Comparison of ENCODE assay signal across 27 cellular contexts in genomic region chr16:71567931-71568330, GRCh38. TPM values are rescaled to one million over a fixed set of nuclear protein-coding genes. Genes with fewer than 3 reads are reported as not detected.
"Had no signal": no experiment of that assay in that cellular context is flagged by ENCODE, and none has a peak within 500 bp of the region (broad histone marks: within the 10 kb centered on the region; RNA-seq: fewer than 3 reads in every experiment).

No MANE protein-coding gene starts in this region.

- H3K27me3 ChIP-seq: MG63 had no signal

- H3K9ac ChIP-seq: SK-N-SH had no signal

- ATAC-seq: Panc1, PC-3 had no signal

- H3K27ac ChIP-seq: HL-60, RWPE1 had no signal

- H3K36me3 ChIP-seq: MG63 had no signal

- DNase-seq: Karpas-422, KG1, MG63, NCI-H1092, NCI-H1105 treated with DMSO at 0.1 percent for 48 hours, NCI-H1417 treated with DMSO at 0.1 percent for 48 hours, NCI-H146, NCI-H1694 treated with DMSO at 0.1 percent for 48 hours, NCI-H1930, NCI-H2081, NCI-H2171, NCI-H226, NCI-H446, NCI-H510A, NCI-H524 treated with DMSO at 0.1 percent for 48 hours, NCI-H69, NCI-H774, PC-3, SHP77, SK-N-SH, SW 1271 had no signal

- H3K4me2 ChIP-seq: SK-N-SH had no signal

- H3K4me3 ChIP-seq: MG63 had no signal

- FAIRE-seq: HTR-8/SVneo had no signal

- H3K9me3 ChIP-seq: MG63, SK-N-SH had no signal

RNA-seq across cellular contexts. Expression of gene TAT, which starts 9.0 kb away (rescaled TPM):
- total RNA-seq: OCI-LY7, PC-3, SK-MEL-5 had no signal
- polyA plus RNA-seq: SK-N-SH had no signal

RNA-seq across cellular contexts. Expression of gene CHST4, which starts 41.7 kb away (rescaled TPM):
- total RNA-seq: PC-3, SK-MEL-5 had no signal

RNA-seq across cellular contexts. Expression of gene MARVELD3, which starts 58.1 kb away (rescaled TPM):
- total RNA-seq: OCI-LY7 had no signal
- polyA plus RNA-seq: SK-N-SH had no signal
